In genomic region chr21:41879190-41879998, GRCh38 we compare ENCODE assay signal across 8 cellular contexts. TPM values are rescaled to one million over a fixed set of nuclear protein-coding genes. Genes with fewer than 3 reads are reported as not detected.
DNase-seq lines count a peak whose midpoint lies in the region; ATAC-seq and TF ChIP-seq lines count a peak whose summit lies in the region.

Gene PRDM15, minus strand, starts transcription at chr21:41879344. Its CDS starts 18,981 bp downstream, at chr21:41860363.

- TF ChIP-seq CTCF in AG04450 (IDR thresholded peaks at IDR 0.05; ENCODE audit: low read depth, low read length) (no peak), colonic mucosa (IDR thresholded peaks at IDR 0.05) (no peak), left lung (IDR thresholded peaks at IDR 0.05) (no peak)

- H3K27me3 ChIP-seq in AG04450 (ENCODE audit: control insufficient read depth, insufficient read depth, low read length) (no peaks in the 10 kb centered on the region), colonic mucosa (no peaks in the 10 kb centered on the region), left lung (no peaks in the 10 kb centered on the region)

- ATAC-seq in GM18858 (IDR thresholded peaks at IDR 0.05; ENCODE audit: unreplicated experiment) (peak; percentile 36), HG03097 (IDR thresholded peaks at IDR 0.05; ENCODE audit: low FRiP score, unreplicated experiment) (peak; percentile 60), left lung (peak; percentile 65)

- H3K4me3 ChIP-seq in AG04450 (ENCODE audit: low read depth, low read length) (peak within 1 kb of the TSS; percentile 83), colonic mucosa (peak within 1 kb of the TSS; percentile 73), left lung (peak within 1 kb of the TSS; percentile 67 to 70)

- H3K27ac Mint-ChIP-seq in activated CD4-positive, alpha-beta T cell treated with anti-CD3 and anti-CD28 coated beads, Interleukin-2, amount 10 ng/mL, durations not matched to agents 24 days and 14 days, result peak within 1 kb of the TSS; percentile 98

- H3K27me3 Mint-ChIP-seq in activated CD4-positive, alpha-beta T cell treated with anti-CD3 and anti-CD28 coated beads, Interleukin-2, amount 10 ng/mL, durations not matched to agents 24 days and 14 days, result no peaks in the 10 kb centered on the region

- H3K36me3 Mint-ChIP-seq in activated CD4-positive, alpha-beta T cell treated with anti-CD3 and anti-CD28 coated beads, Interleukin-2, amount 10 ng/mL, durations not matched to agents 24 days and 14 days (ENCODE audit: low read depth), result peaks cover 10% of the 10 kb centered on the region

- H3K4me1 ChIP-seq in colonic mucosa (no peaks in the 10 kb centered on the region), left lung (peaks cover 0 to 11% of the 10 kb centered on the region in 2 donors)

- H3K27ac ChIP-seq in AG04450 (ENCODE audit: low read depth, low read length), result peak within 1 kb of the TSS; percentile 73
- H3K27ac ChIP-seq in colonic mucosa, result peak within 1 kb of the TSS; percentile 41
- H3K27ac ChIP-seq in left lung, result peak within 1 kb of the TSS; percentile 75 to 81

- DNase-seq in AG04450 (ENCODE audit: low read depth, low spot score), result peak; percentile 43
- DNase-seq in NCI-H446 (lab: John Stamatoyannopoulos, UW), result peak; percentile 49 to 81
- DNase-seq in activated CD4-positive, alpha-beta T cell treated with anti-CD3 and anti-CD28 coated beads, Interleukin-2, amount 10 ng/mL, durations not matched to agents 24 days and 14 days, result peak; percentile 95
- peak; percentile 82 for DNase-seq in colonic mucosa
- peak; percentile 81 to 91 for DNase-seq in left lung
- DNase-seq in stimulated activated CD4-positive, alpha-beta T cell treated with anti-CD3 and anti-CD28 coated beads, Interleukin-2, amount 100 ng/mL, for 4 hours (ENCODE audit: low read depth), result peak; percentile 77

- H3K9ac ChIP-seq in colonic mucosa (ENCODE audit: low read depth in 2 of 2, low read length in 2 of 2), result peak within 1 kb of the TSS; percentile 84 to 90

- intact Hi-C loops in activated CD4-positive, alpha-beta T cell treated with anti-CD3 and anti-CD28 coated beads, Interleukin-2, amount 10 ng/mL, durations not matched to agents 24 days and 14 days (cut with micrococcal nuclease), result loop anchor here (2.0 to 5.0 kb wide), 3 partner anchors 47 to 228 kb away; no protein-coding TSS in a partner anchor
- intact Hi-C loops in colonic mucosa (cut with DNase I) (no loop called here), left lung (cut with DNase I) (no loop called here)

- POLR2A ChIA-PET in AG04450 (lab: Yijun Ruan, JAX), result interaction anchor here (1.5 kb wide), 1 partner anchor 53 kb away, joined by 9 read pairs; no protein-coding TSS in a partner anchor

- H3K9me3 ChIP-seq in AG04450 (ENCODE audit: control insufficient read depth, insufficient read depth, low read length) (no peaks in the 10 kb centered on the region), colonic mucosa (no peaks in the 10 kb centered on the region), left lung (no peaks in the 10 kb centered on the region)

- CTCF ChIA-PET in AG04450 (lab: Charles Lee), result interaction anchor here (1.2 to 1.5 kb wide), 2 partner anchors 238 to 241 kb away, joined by 3 to 4 read pairs; no protein-coding TSS in a partner anchor

- H3K36me3 ChIP-seq in colonic mucosa, result no peaks in the 10 kb centered on the region
- H3K36me3 ChIP-seq in left lung, result no peaks in the 10 kb centered on the region

- peak within 1 kb of the TSS; percentile 91 for H3K4me3 Mint-ChIP-seq in activated CD4-positive, alpha-beta T cell treated with anti-CD3 and anti-CD28 coated beads, Interleukin-2, amount 10 ng/mL, durations not matched to agents 24 days and 14 days

- H3K4me1 Mint-ChIP-seq in activated CD4-positive, alpha-beta T cell treated with anti-CD3 and anti-CD28 coated beads, Interleukin-2, amount 10 ng/mL, durations not matched to agents 24 days and 14 days, result peaks cover 21% of the 10 kb centered on the region

- no peaks in the 10 kb centered on the region for H3K9me3 Mint-ChIP-seq in activated CD4-positive, alpha-beta T cell treated with anti-CD3 and anti-CD28 coated beads, Interleukin-2, amount 10 ng/mL, durations not matched to agents 24 days and 14 days

RNA-seq across cellular contexts. Expression of gene PRDM15, which starts in this region (rescaled TPM):
- 5.1 and 6.5 TPM in 2 replicates for polyA plus RNA-seq in AG04450 (2011; rRNA removed)
- polyA minus RNA-seq in AG04450 (2011; rRNA and poly(A)+ RNA removed), result 8.1 and 16.2 TPM in 2 replicates
- total RNA-seq in activated CD4-positive, alpha-beta T cell treated with anti-CD3 and anti-CD28 coated beads, Interleukin-2, amount 10 ng/mL, durations not matched to agents 24 days and 14 days, result 18.6 and 19.1 TPM in 2 replicates
- total RNA-seq in colonic mucosa, result 1 to 10 TPM; 3.2 to 6.3 TPM
- 1 to 10 TPM; 6.2 to 7.8 TPM for total RNA-seq in left lung

Comparison
In these comparisons a context has a peak if more than half of its experiments do, and no peak if none do; other contexts are left out.
1. Peak in every context shown above with its lines: DNase-seq, ATAC-seq, H3K4me3 ChIP-seq and H3K27ac ChIP-seq.
2. DNase-seq: peak in every context shown above with its lines; median percentile 95 in activated CD4-positive, alpha-beta T cell treated with anti-CD3 and anti-CD28 coated beads, Interleukin-2, amount 10 ng/mL, durations not matched to agents 24 days and 14 days; 86 in left lung; 82 in colonic mucosa; 77 in stimulated activated CD4-positive, alpha-beta T cell treated with anti-CD3 and anti-CD28 coated beads, Interleukin-2, amount 100 ng/mL, for 4 hours; 65 in NCI-H446; 43 in AG04450.